In the genomic region with DNA sequence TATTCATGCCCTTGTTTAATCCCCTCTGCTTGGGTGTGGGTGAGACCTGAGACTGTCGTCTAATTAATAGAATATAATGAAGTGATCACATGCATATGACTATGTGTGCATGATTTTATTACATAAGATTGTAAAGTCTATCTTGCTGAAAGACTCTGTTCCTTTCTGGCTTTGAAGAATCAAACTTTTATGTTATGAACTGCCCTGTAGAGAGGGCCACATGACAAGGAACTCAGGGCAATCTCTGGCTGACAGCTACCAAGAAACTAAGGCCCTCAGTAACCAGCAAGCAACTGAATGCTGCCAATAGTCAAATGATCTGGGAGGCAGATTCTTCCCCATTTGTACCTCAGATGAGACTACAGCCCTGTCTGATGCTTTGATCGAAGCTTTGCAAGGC, we compare ENCODE assay signal across 8 cellular contexts. TPM values are rescaled to one million over a fixed set of nuclear protein-coding genes. Genes with fewer than 3 reads are reported as not detected.
"Had no signal": no experiment of that assay in that cellular context is flagged by ENCODE, and none has a peak within 500 bp of the region (broad histone marks: within the 10 kb centered on the region; RNA-seq: fewer than 3 reads in every experiment).

No MANE protein-coding gene starts in this region.

- H2AFZ ChIP-seq: GM23338 had no signal

- H3K4me2 ChIP-seq: GM23338 had no signal

- H3K4me3 ChIP-seq: GM23338 had no signal

- DNase-seq: H9, HCEC 1CT had no signal

- FAIRE-seq: H1, H54, HepG2 had no signal

- H3K27ac ChIP-seq: HL-60 had no signal

- ATAC-seq: GM23338, HepG2 had no signal

RNA-seq across cellular contexts. Expression of a gene that starts 13.5 kb away (rescaled TPM):
- polyA plus RNA-seq: IgD-negative memory B cell had no signal
